9 cellular contexts compared by ENCODE assay signal in genomic region chr17:57860414-57860999, GRCh38. TPM values are rescaled to one million over a fixed set of nuclear protein-coding genes. Genes with fewer than 3 reads are reported as not detected.
DNase-seq lines count a peak whose midpoint lies in the region; ATAC-seq, FAIRE-seq and TF ChIP-seq lines count a peak whose summit lies in the region.
"Had no signal": no experiment of that assay in that cellular context is flagged by ENCODE, and none has a peak within 500 bp of the region (broad histone marks: within the 10 kb centered on the region; RNA-seq: fewer than 3 reads in every experiment).

No MANE protein-coding gene starts in this region.

- no peaks in the 10 kb centered on the region for H4K20me1 ChIP-seq in Loucy (ENCODE audit: insufficient read depth, low read length, poor library complexity, severe bottlenecking)

- peak overlapping the region; percentile 38 for H3K4me2 ChIP-seq in Loucy (ENCODE audit: low read depth, low read length, poor library complexity, severe bottlenecking)

- H3K36me3 Mint-ChIP-seq in CD8-positive, alpha-beta memory T cell, result no peaks in the 10 kb centered on the region

- peaks cover 10 to 17% (median 11%) of the 10 kb centered on the region in 3 donors for H3K4me1 Mint-ChIP-seq in CD8-positive, alpha-beta memory T cell

- H3F3A ChIP-seq in Loucy (ENCODE audit: low read depth), result no peaks in the 10 kb centered on the region

- CTCF ChIA-PET in CD8-positive, alpha-beta memory T cell (lab: Charles Lee), result interaction anchor here (0.8 to 6.7 kb wide), 14 partner anchors 9 to 262 kb away, joined by 3 to 54 read pairs (median 5); partner anchors contain the start of genes MRPS23 and SRSF1

- DNase-seq in CD8-positive, alpha-beta memory T cell, result no peak
- no peak for DNase-seq in coronary artery (ENCODE audit: low spot score)
- peak in 1 of 6 donors; percentile 19 for DNase-seq in pancreas
- DNase-seq in NCI-H82 (lab: John Stamatoyannopoulos, UW), result no peak
- no peak for DNase-seq in GM19239 (ENCODE audit: insufficient read length, low spot score)
- DNase-seq: NCI-H2227 treated with DMSO at 0.1 percent for 48 hours had no signal

- no peaks in the 10 kb centered on the region for H3K79me2 ChIP-seq in Loucy (ENCODE audit: insufficient read depth, low read length)

- FAIRE-seq in pancreas (lab: Jason Lieb, UNC) (no peak), GM19239 (lab: Jason Lieb, UNC) (no peak)

- intact Hi-C loops in pancreas (cut with DNase I), result loop anchor here in 1 of 3 donors (10.0 kb wide), 2 partner anchors 224 to 254 kb away; partner anchors contain the start of gene DYNLL2

- no peak overlapping the region for H3K27ac ChIP-seq in CD8-positive, alpha-beta memory T cell (ENCODE audit: low read depth, low read length)
- H3K27ac ChIP-seq in coronary artery, result peak overlapping the region; percentile 86 to 96
- H3K27ac ChIP-seq in pancreas, result peak overlapping the region; percentile 63 to 86 (median 71)

- peaks cover 4% of the 10 kb centered on the region for H3K27me3 ChIP-seq in CD8-positive, alpha-beta memory T cell (ENCODE audit: insufficient read depth, low read length, poor library complexity, severe bottlenecking)
- H3K27me3 ChIP-seq in Loucy (ENCODE audit: insufficient read depth, low read length, poor library complexity, severe bottlenecking) (no peaks in the 10 kb centered on the region), pancreas (no peaks in the 10 kb centered on the region)

- 69 to 73% methylated on average over 6 of the region's 6 CpGs for WGBS in pancreas, 2 donors

- peak overlapping the region; percentile 51 for H3K9ac ChIP-seq in Loucy (ENCODE audit: low read depth, low read length, poor library complexity, severe bottlenecking)

- H3K4me3 Mint-ChIP-seq in CD8-positive, alpha-beta memory T cell, result peak overlapping the region in 6 of 7 donors; percentile 71 to 84 (median 80)

- H3K4me3 ChIP-seq in CD8-positive, alpha-beta memory T cell (ENCODE audit: low read length), result peak overlapping the region; percentile 14
- H3K4me3 ChIP-seq in Loucy (ENCODE audit: low read length, poor library complexity, severe bottlenecking) (peak overlapping the region; percentile 4), coronary artery (no peak overlapping the region), pancreas (no peak overlapping the region)

- H3K36me3 ChIP-seq in CD8-positive, alpha-beta memory T cell (ENCODE audit: insufficient read depth, low read length), result no peaks in the 10 kb centered on the region
- no peaks in the 10 kb centered on the region for H3K36me3 ChIP-seq in Loucy (ENCODE audit: insufficient read depth, low read length)
- no peaks in the 10 kb centered on the region for H3K36me3 ChIP-seq in pancreas

- H3K27ac Mint-ChIP-seq in CD8-positive, alpha-beta memory T cell, result peak overlapping the region in 2 of 8 donors; percentile 73 to 78

- H3K9me3 Mint-ChIP-seq in CD8-positive, alpha-beta memory T cell, result no peaks in the 10 kb centered on the region

- peaks cover 24 to 40% of the 10 kb centered on the region in 2 donors for H3K27me3 Mint-ChIP-seq in CD8-positive, alpha-beta memory T cell

- no peak for TF ChIP-seq CTCF in Loucy (conservative IDR thresholded peaks at IDR 0.05; ENCODE audit: low read length)
- TF ChIP-seq CTCF in coronary artery (IDR thresholded peaks at IDR 0.05), result no peak
- no peak for TF ChIP-seq CTCF in pancreas (IDR thresholded peaks at IDR 0.05)

- H3K9me2 ChIP-seq in Loucy (replicated peaks; ENCODE audit: low read depth, low read length), result no peaks in the 10 kb centered on the region

- POLR2A ChIA-PET in CD8-positive, alpha-beta memory T cell (lab: Charles Lee), result interaction anchor here (0.6 to 2.1 kb wide), 5 partner anchors 11 to 310 kb away, joined by 3 to 12 read pairs (median 4); partner anchors contain the start of genes MRPS23 and VEZF1

- H3K4me1 ChIP-seq in CD8-positive, alpha-beta memory T cell (ENCODE audit: insufficient read depth, low read length), result peaks cover 13% of the 10 kb centered on the region
- H3K4me1 ChIP-seq in Loucy (ENCODE audit: insufficient read depth, low read length, poor library complexity, severe bottlenecking) (peaks cover 13% of the 10 kb centered on the region), pancreas (peaks cover 4 to 15% (median 11%) of the 10 kb centered on the region in 3 donors)

- H2AFZ ChIP-seq in Loucy (ENCODE audit: low read length), result peak overlapping the region; percentile 75

- ATAC-seq in pancreas, result no peak
- no peak for ATAC-seq in HG03378 (IDR thresholded peaks at IDR 0.05; ENCODE audit: unreplicated experiment)
- ATAC-seq in HG03460 (IDR thresholded peaks at IDR 0.05; ENCODE audit: unreplicated experiment), result no peak

- no peaks in the 10 kb centered on the region for H3K9me3 ChIP-seq in CD8-positive, alpha-beta memory T cell (ENCODE audit: low read length)
- H3K9me3 ChIP-seq in Loucy (ENCODE audit: insufficient read depth, low read depth, low read length), result no peaks in the 10 kb centered on the region
- no peaks in the 10 kb centered on the region for H3K9me3 ChIP-seq in pancreas

RNA-seq across cellular contexts. Expression of gene MRPS23, which starts 10.7 kb away (rescaled TPM):
- total RNA-seq in CD8-positive, alpha-beta memory T cell, result 10 to 100 TPM; 83.1 to 88.5 TPM
- 42.6 TPM for polyA plus RNA-seq in CD8-positive, alpha-beta memory T cell
- 10 to 100 TPM; 12.7 to 25.4 (median 15.5) TPM for total RNA-seq in pancreas
- 10 to 100 TPM in 1 of 2 donors, 1 to 10 TPM in 1; 5.8 to 15.8 TPM for polyA plus RNA-seq in pancreas

Comparison
In these comparisons a context has a peak if more than half of its experiments do, and no peak if none do; other contexts are left out.
1. H3K4me3 ChIP-seq: peak in CD8-positive, alpha-beta memory T cell (single experiment) and Loucy (single experiment); none in coronary artery (single experiment) and pancreas (0 of 4).